8 cellular contexts compared by ENCODE assay signal in the genomic region with DNA sequence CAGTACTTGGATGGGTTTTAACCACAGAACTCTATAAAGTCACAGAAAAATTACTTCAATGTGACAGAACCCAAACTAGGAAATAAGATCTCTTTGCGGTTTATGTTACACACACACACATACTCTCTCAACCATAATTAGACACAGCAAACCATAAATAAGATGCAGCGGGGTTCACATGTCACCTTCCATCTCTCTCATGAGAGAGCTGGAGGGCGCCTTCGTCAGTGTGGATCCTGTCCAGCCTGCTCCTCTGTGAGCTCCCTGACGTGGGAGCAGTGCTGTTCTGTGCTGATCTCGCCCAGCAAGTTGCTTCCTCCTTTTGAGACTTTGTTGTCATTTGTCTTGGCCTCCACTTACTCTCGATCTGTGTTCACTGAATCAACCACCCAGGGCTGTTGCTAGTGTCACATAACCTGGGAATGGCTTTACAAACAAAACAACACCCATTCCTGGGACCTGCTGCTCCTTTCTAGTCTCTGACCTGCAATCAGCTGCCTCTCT.
DNase-seq lines count a peak whose midpoint lies in the region; TF ChIP-seq lines count a peak whose summit lies in the region.

No MANE protein-coding gene starts in this region.

- H3K27me3 Mint-ChIP-seq in MCF 10A (ENCODE audit: insufficient read depth, unreplicated experiment), result no peaks in the 10 kb centered on the region

- H3K4me3 Mint-ChIP-seq in MCF 10A (ENCODE audit: unreplicated experiment), result no peak overlapping the region

- H3K9me3 Mint-ChIP-seq in MCF 10A (ENCODE audit: unreplicated experiment), result peaks cover 12% of the 10 kb centered on the region

- H3K27ac Mint-ChIP-seq in MCF 10A (ENCODE audit: low read depth, unreplicated experiment), result no peak overlapping the region

- POLR2A ChIA-PET in HEK293 (lab: Yijun Ruan, JAX) (no interaction called here), MCF 10A (lab: Yijun Ruan, JAX) (no interaction called here)

- H3K4me1 Mint-ChIP-seq in MCF 10A (ENCODE audit: insufficient read depth, unreplicated experiment), result no peaks in the 10 kb centered on the region

- peak overlapping the region; percentile 42 for H2AFZ ChIP-seq in hepatocyte

- H3K4me1 ChIP-seq in HEK293 (ENCODE audit: control insufficient read depth, insufficient read depth, low read length), result no peaks in the 10 kb centered on the region
- H3K4me1 ChIP-seq in hepatocyte (ENCODE audit: insufficient read depth), result no peaks in the 10 kb centered on the region

- no TSS peak for BruUV-seq in MCF 10A (replicated peaks; lab: Mats Ljungman, UMichigan)

- peak overlapping the region; percentile 48 for H3K4me2 ChIP-seq in hepatocyte

- H3K9me3 ChIP-seq in HEK293 (ENCODE audit: control insufficient read depth, insufficient read depth, low read depth, low read length), result no peaks in the 10 kb centered on the region
- no peaks in the 10 kb centered on the region for H3K9me3 ChIP-seq in hepatocyte (ENCODE audit: low read depth)

- CTCF ChIA-PET in HEK293 (lab: Yijun Ruan, JAX), result interaction anchor here (0.6 kb wide), 1 partner anchor 225 kb away, joined by 3 read pairs; a partner anchor contains a TSS
- CTCF ChIA-PET in MCF 10A (lab: Yijun Ruan, JAX), result interaction anchor here (0.6 kb wide), 1 partner anchor 172 kb away, joined by 3 read pairs; no protein-coding TSS in a partner anchor

- H3K27ac ChIP-seq in HEK293 (ENCODE audit: extremely low read depth, low read depth, low read length), result no peak overlapping the region
- no peak overlapping the region for H3K27ac ChIP-seq in hepatocyte

- H3K36me3 ChIP-seq in HEK293 (ENCODE audit: control insufficient read depth in 2 of 2, insufficient read depth in 1 of 2, low read length in 2 of 2) (no peaks in the 10 kb centered on the region), hepatocyte (replicated peaks; ENCODE audit: insufficient read depth, low read depth) (no peaks in the 10 kb centered on the region)

- DNase-seq in NCI-H2171 treated with DMSO at 0.1 percent for 48 hours (lab: John Stamatoyannopoulos, UW) (peak; percentile 43), NCI-H2171 (lab: John Stamatoyannopoulos, UW) (no peak), NOMO-1 treated with DMSO at 0.1 percent for 48 hours (lab: John Stamatoyannopoulos, UW; ENCODE audit: unreplicated experiment) (peak; percentile 96), hepatocyte (ENCODE audit: low spot score) (peak; percentile 44), MCF 10A (ENCODE audit: unreplicated experiment) (no peak), middle frontal gyrus (ENCODE audit: extremely low spot score, low spot score) (no peak)
- no peak for DNase-seq in activated CD4-positive, CD25-positive, alpha-beta regulatory T cell (lab: John Stamatoyannopoulos, UW)

- no peak for TF ChIP-seq CTCF in HEK293 (tag by site-specific recombination; IDR thresholded peaks at IDR 0.05)
- no peak for TF ChIP-seq CTCF in hepatocyte (IDR thresholded peaks at IDR 0.05; ENCODE audit: poor library complexity)
- TF ChIP-seq CTCF in MCF 10A (IDR thresholded peaks at IDR 0.05; ENCODE audit: unreplicated experiment), result no peak

- no peaks in the 10 kb centered on the region for H3K79me2 ChIP-seq in hepatocyte

- intact Hi-C loops in MCF 10A (cut with micrococcal nuclease), result loop anchor here (10.0 kb wide), 1 partner anchor 93 kb away; no protein-coding TSS in a partner anchor

- no peaks in the 10 kb centered on the region for H3K36me3 Mint-ChIP-seq in MCF 10A (ENCODE audit: insufficient read depth, unreplicated experiment)

- no peaks in the 10 kb centered on the region for H4K20me1 ChIP-seq in hepatocyte (ENCODE audit: insufficient read depth, poor library complexity, severe bottlenecking)

- H3K9me2 ChIP-seq in hepatocyte (replicated peaks; ENCODE audit: insufficient read depth), result no peaks in the 10 kb centered on the region

- H3K4me3 ChIP-seq in HEK293 (ENCODE audit: low read depth, low read length) (no peak overlapping the region), hepatocyte (no peak overlapping the region)

- H3K27me3 ChIP-seq in hepatocyte, result no peaks in the 10 kb centered on the region

- WGBS in hepatocyte (ENCODE audit: low lambda C conversion rate, missing lambda C conversion rate), result 40% methylated on average over 7 of the region's 7 CpGs

TF ChIP-seq in HEK293, 187 proteins besides CTCF, POLR2A, EP300 and RAD21 (continues in another document):
- peak; percentile 39; the same call in 1 of the 2 replicates for TF ChIP-seq GLIS1 (tag by site-specific recombination; IDR thresholded peaks at IDR 0.05)
- TF ChIP-seq, protein P1, sequence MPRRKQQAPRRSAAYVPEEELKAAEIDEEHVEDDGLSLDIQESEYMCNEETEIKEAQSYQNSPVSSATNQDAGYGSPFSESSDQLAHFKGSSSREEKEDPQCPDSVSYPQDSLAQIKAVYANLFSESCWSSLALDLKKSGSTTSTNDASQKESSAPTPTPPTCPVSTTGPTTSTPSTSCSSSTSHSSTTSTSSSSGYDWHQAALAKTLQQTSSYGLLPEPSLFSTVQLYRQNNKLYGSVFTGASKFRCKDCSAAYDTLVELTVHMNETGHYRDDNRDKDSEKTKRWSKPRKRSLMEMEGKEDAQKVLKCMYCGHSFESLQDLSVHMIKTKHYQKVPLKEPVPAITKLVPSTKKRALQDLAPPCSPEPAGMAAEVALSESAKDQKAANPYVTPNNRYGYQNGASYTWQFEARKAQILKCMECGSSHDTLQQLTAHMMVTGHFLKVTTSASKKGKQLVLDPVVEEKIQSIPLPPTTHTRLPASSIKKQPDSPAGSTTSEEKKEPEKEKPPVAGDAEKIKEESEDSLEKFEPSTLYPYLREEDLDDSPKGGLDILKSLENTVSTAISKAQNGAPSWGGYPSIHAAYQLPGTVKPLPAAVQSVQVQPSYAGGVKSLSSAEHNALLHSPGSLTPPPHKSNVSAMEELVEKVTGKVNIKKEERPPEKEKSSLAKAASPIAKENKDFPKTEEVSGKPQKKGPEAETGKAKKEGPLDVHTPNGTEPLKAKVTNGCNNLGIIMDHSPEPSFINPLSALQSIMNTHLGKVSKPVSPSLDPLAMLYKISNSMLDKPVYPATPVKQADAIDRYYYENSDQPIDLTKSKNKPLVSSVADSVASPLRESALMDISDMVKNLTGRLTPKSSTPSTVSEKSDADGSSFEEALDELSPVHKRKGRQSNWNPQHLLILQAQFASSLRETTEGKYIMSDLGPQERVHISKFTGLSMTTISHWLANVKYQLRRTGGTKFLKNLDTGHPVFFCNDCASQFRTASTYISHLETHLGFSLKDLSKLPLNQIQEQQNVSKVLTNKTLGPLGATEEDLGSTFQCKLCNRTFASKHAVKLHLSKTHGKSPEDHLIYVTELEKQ (tag by site-specific recombination; IDR thresholded peaks at IDR 0.05; ENCODE audit: borderline replicate concordance), result no peak
- TF ChIP-seq, protein P2, sequence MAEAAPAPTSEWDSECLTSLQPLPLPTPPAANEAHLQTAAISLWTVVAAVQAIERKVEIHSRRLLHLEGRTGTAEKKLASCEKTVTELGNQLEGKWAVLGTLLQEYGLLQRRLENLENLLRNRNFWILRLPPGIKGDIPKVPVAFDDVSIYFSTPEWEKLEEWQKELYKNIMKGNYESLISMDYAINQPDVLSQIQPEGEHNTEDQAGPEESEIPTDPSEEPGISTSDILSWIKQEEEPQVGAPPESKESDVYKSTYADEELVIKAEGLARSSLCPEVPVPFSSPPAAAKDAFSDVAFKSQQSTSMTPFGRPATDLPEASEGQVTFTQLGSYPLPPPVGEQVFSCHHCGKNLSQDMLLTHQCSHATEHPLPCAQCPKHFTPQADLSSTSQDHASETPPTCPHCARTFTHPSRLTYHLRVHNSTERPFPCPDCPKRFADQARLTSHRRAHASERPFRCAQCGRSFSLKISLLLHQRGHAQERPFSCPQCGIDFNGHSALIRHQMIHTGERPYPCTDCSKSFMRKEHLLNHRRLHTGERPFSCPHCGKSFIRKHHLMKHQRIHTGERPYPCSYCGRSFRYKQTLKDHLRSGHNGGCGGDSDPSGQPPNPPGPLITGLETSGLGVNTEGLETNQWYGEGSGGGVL (tag by site-specific recombination; IDR thresholded peaks at IDR 0.05), result peak; percentile 35; the same call in 1 of the 2 replicates
- TF ChIP-seq ZBTB20 (tag by site-specific recombination; IDR thresholded peaks at IDR 0.05), result no peak
- TF ChIP-seq ZNF596 (tag by site-specific recombination; IDR thresholded peaks at IDR 0.05), result 0 out of 2 replicates have a peak, but pooled peaks have one; percentile 5
- no peak for TF ChIP-seq PRDM1 (tag by site-specific recombination; IDR thresholded peaks at IDR 0.05)
- TF ChIP-seq ZNF174 (tag by site-specific recombination; IDR thresholded peaks at IDR 0.05), result no peak
- peak; percentile 40; the same call in 1 of the 2 replicates for TF ChIP-seq ZNF394 (tag by site-specific recombination; IDR thresholded peaks at IDR 0.05; ENCODE audit: borderline replicate concordance)
- peak; percentile 92 for TF ChIP-seq SP7 (tag by site-specific recombination; IDR thresholded peaks at IDR 0.05)
- no peak for TF ChIP-seq ZNF585B (tag by site-specific recombination; IDR thresholded peaks at IDR 0.05)
- peak; percentile 23; the same call in 1 of the 2 replicates for TF ChIP-seq ZNF843 (tag by site-specific recombination; IDR thresholded peaks at IDR 0.05)
- TF ChIP-seq, protein P3, sequence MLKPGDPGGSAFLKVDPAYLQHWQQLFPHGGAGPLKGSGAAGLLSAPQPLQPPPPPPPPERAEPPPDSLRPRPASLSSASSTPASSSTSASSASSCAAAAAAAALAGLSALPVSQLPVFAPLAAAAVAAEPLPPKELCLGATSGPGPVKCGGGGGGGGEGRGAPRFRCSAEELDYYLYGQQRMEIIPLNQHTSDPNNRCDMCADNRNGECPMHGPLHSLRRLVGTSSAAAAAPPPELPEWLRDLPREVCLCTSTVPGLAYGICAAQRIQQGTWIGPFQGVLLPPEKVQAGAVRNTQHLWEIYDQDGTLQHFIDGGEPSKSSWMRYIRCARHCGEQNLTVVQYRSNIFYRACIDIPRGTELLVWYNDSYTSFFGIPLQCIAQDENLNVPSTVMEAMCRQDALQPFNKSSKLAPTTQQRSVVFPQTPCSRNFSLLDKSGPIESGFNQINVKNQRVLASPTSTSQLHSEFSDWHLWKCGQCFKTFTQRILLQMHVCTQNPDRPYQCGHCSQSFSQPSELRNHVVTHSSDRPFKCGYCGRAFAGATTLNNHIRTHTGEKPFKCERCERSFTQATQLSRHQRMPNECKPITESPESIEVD (tag by site-specific recombination; IDR thresholded peaks at IDR 0.05), result peak; percentile 27; the same call in 1 of the 2 replicates
- no peak for TF ChIP-seq ZNF670 (tag by site-specific recombination; IDR thresholded peaks at IDR 0.05; ENCODE audit: low read depth)

Comparison
In these comparisons a context has a peak if more than half of its experiments do, and no peak if none do; other contexts are left out.
1. DNase-seq: peak in NCI-H2171 treated with DMSO at 0.1 percent for 48 hours (single experiment), NOMO-1 treated with DMSO at 0.1 percent for 48 hours (single experiment) and hepatocyte (single experiment); none in NCI-H2171 (single experiment), activated CD4-positive, CD25-positive, alpha-beta regulatory T cell (0 of 4), MCF 10A (single experiment) and middle frontal gyrus (single experiment).